ENCODE assay signal across 19 cellular contexts in genomic region chr11:16609769-16610168, GRCh38.
DNase-seq lines count a peak whose midpoint lies in the region; ATAC-seq, FAIRE-seq and TF ChIP-seq lines count a peak whose summit lies in the region.
"Had no signal": no experiment of that assay in that cellular context is flagged by ENCODE, and none has a peak within 500 bp of the region (broad histone marks: within the 10 kb centered on the region; RNA-seq: fewer than 3 reads in every experiment).

No MANE protein-coding gene starts in this region.

- no peaks in the 10 kb centered on the region for H3K36me3 Mint-ChIP-seq in GM23338 (ENCODE audit: low read depth)

- no peak for TF ChIP-seq RAD21 in H1 (IDR thresholded peaks at IDR 0.05 in 1 of 2, conservative IDR thresholded peaks at IDR 0.05 in 1 of 2; ENCODE audit: low read depth in 2 of 2, low read length in 2 of 2)

- no peak overlapping the region for H2BK20ac ChIP-seq in H1 (ENCODE audit: low read length)

- H3K79me2 ChIP-seq in GM23338 (replicated peaks; ENCODE audit: insufficient read depth) = no peaks in the 10 kb centered on the region
- no peaks in the 10 kb centered on the region for H3K79me2 ChIP-seq in H1 (ENCODE audit: control insufficient read depth in 1 of 2, insufficient read depth in 2 of 2, low read length in 2 of 2)

- H3K56ac ChIP-seq in H1 (replicated peaks; ENCODE audit: insufficient read length, low read depth, low read length) = no peak overlapping the region

- H4K20me1 ChIP-seq in GM23338 (replicated peaks; ENCODE audit: insufficient read depth) (peaks cover 31% of the 10 kb centered on the region), H1 (replicated peaks in 1 of 2; ENCODE audit: control insufficient read depth in 1 of 2, insufficient read depth in 2 of 2, low read length in 2 of 2) (peaks cover 19 to 21% of the 10 kb centered on the region in 2 experiments)

- H3F3A ChIP-seq in GM23338 (replicated peaks; ENCODE audit: low read depth) = peaks cover 4% of the 10 kb centered on the region; the same call in 1 of the 2 replicates

- H3K4me3 ChIP-seq in AG04450 (ENCODE audit: low read depth, low read length) (no peak overlapping the region), GM23338 (peak overlapping the region; percentile 51; the same call in 1 of the 2 replicates), H1 (ENCODE audit: extremely low read depth in 1 of 4, insufficient read depth in 2 of 4, low read depth in 3 of 4, low read length in 4 of 4) (no peak overlapping the region), neuronal stem cell (ENCODE audit: low read length in 2 of 2) (no peak overlapping the region), lower lobe of right lung (no peak overlapping the region)

- H3K23ac ChIP-seq in H1 (ENCODE audit: insufficient read length) (no peak overlapping the region), neuronal stem cell (ENCODE audit: low read depth, low read length, poor library complexity) (no peak overlapping the region)

- no peaks in the 10 kb centered on the region for H3K36me3 ChIP-seq in GM23338 (ENCODE audit: insufficient read depth)
- peaks cover 0 to 6% (median 0%) of the 10 kb centered on the region in 4 experiments; a peak in 1 of 8 replicates for H3K36me3 ChIP-seq in H1 (ENCODE audit: control insufficient read depth in 2 of 4, insufficient read depth in 4 of 4, low read length in 3 of 4)
- H3K36me3 ChIP-seq in neuronal stem cell (replicated peaks in 1 of 2; ENCODE audit: control insufficient read depth in 2 of 2, insufficient read depth in 2 of 2, low read length in 2 of 2) = no peaks in the 10 kb centered on the region
- no peaks in the 10 kb centered on the region for H3K36me3 ChIP-seq in lower lobe of right lung

- H4K91ac ChIP-seq in H1 (replicated peaks; ENCODE audit: insufficient read length, low read length) (no peak overlapping the region), neuronal stem cell (ENCODE audit: low read depth, low read length, poor library complexity) (no peak overlapping the region)

- H3K27me3 ChIP-seq in AG04450 (ENCODE audit: control insufficient read depth, insufficient read depth, low read length) = peaks cover 32% of the 10 kb centered on the region
- H3K27me3 ChIP-seq in GM23338 (ENCODE audit: insufficient read depth) = peaks cover 100% of the 10 kb centered on the region
- H3K27me3 ChIP-seq in H1 (replicated peaks in 1 of 4; ENCODE audit: control insufficient read depth in 3 of 4, extremely low read depth in 1 of 4, insufficient read depth in 3 of 4, low read length in 3 of 4) = peaks cover 75 to 100% (median 93%) of the 10 kb centered on the region in 4 experiments
- peaks cover 11 to 56% (median 44%) of the 10 kb centered on the region in 3 experiments for H3K27me3 ChIP-seq in neuronal stem cell (ENCODE audit: control insufficient read depth in 3 of 3, insufficient read depth in 3 of 3, low read depth in 1 of 3, low read length in 3 of 3)
- peaks cover 95% of the 10 kb centered on the region for H3K27me3 ChIP-seq in lower lobe of right lung (ENCODE audit: low read depth)

- CTCF ChIA-PET in AG04450 (lab: Charles Lee) (interaction anchor here (5.9 kb wide), 1 partner anchor 961 kb away, joined by 51 read pairs; no protein-coding TSS in a partner anchor), H1 (lab: Charles Lee; ENCODE audit: partially characterized antibody) (interaction anchor here (1.5 kb wide), 1 partner anchor 669 kb away, joined by 3 read pairs; no protein-coding TSS in a partner anchor)

- no peak for TF ChIP-seq CTCF in AG04450 (IDR thresholded peaks at IDR 0.05; ENCODE audit: low read depth, low read length)
- no peak for TF ChIP-seq CTCF in GM23338 (conservative IDR thresholded peaks at IDR 0.05; ENCODE audit: low read depth in 2 of 2)
- TF ChIP-seq CTCF in H1 (IDR thresholded peaks at IDR 0.05; ENCODE audit: control extremely low read depth in 1 of 3, insufficient read depth in 1 of 3, low read depth in 1 of 3, low read length in 3 of 3) = no peak
- no peak for TF ChIP-seq CTCF in lower lobe of right lung (IDR thresholded peaks at IDR 0.05)

- intact Hi-C loops in lower lobe of right lung (cut with DNase I) = no loop called here

- POLR2A ChIA-PET in AG04450 (lab: Yijun Ruan, JAX) = no interaction called here
- POLR2A ChIA-PET in H1 (lab: Charles Lee; ENCODE audit: partially characterized antibody) = no interaction called here

- peaks cover 19% of the 10 kb centered on the region for H3K27me3 Mint-ChIP-seq in GM23338 (ENCODE audit: insufficient read depth, low read depth, poor library complexity)

- H3K9ac ChIP-seq in H1 (replicated peaks in 1 of 4; ENCODE audit: extremely low read depth in 1 of 4, low read depth in 3 of 4, low read length in 3 of 4) = no peak overlapping the region
- no peak overlapping the region for H3K9ac ChIP-seq in neuronal stem cell (ENCODE audit: low read depth, low read length, poor library complexity)

- no peak for ATAC-seq in GM23338
- ATAC-seq in HG03097 (IDR thresholded peaks at IDR 0.05; ENCODE audit: low FRiP score, unreplicated experiment) = no peak
- no peak for ATAC-seq in lower lobe of right lung
- ATAC-seq in GM18907 (IDR thresholded peaks at IDR 0.05; ENCODE audit: unreplicated experiment) = no peak
- no peak for ATAC-seq in GM18861 (IDR thresholded peaks at IDR 0.05; ENCODE audit: unreplicated experiment)

- no peak overlapping the region for H2BK5ac ChIP-seq in H1 (ENCODE audit: low read depth, low read length)
- no peak overlapping the region for H2BK5ac ChIP-seq in neuronal stem cell (ENCODE audit: low read length)

- peaks cover 13% of the 10 kb centered on the region; the same call in 1 of the 2 replicates for H3K9me3 ChIP-seq in AG04450 (ENCODE audit: control insufficient read depth, insufficient read depth, low read length)
- no peaks in the 10 kb centered on the region for H3K9me3 ChIP-seq in H1 (ENCODE audit: insufficient read depth in 2 of 2, low read depth in 1 of 2, low read length in 1 of 2)
- peaks cover 0 to 9% of the 10 kb centered on the region in 2 donors for H3K9me3 ChIP-seq in neuronal stem cell (replicated peaks in 1 of 2; ENCODE audit: control insufficient read depth in 2 of 2, insufficient read depth in 1 of 2, low read depth in 1 of 2, low read length in 2 of 2)
- no peaks in the 10 kb centered on the region for H3K9me3 ChIP-seq in lower lobe of right lung

- H3K23me2 ChIP-seq in H1 (ENCODE audit: low read depth, low read length) = peaks cover 30% of the 10 kb centered on the region

- H4K8ac ChIP-seq in H1 (ENCODE audit: extremely low read depth, insufficient read depth, low read length) = no peak overlapping the region
- no peak overlapping the region for H4K8ac ChIP-seq in neuronal stem cell (ENCODE audit: low read depth, low read length)

- DNase-seq in AG04450 (ENCODE audit: low read depth, low spot score) (no peak), GM23338 (ENCODE audit: low spot score) (peak; percentile 2), H1 (ENCODE audit: low read depth in 1 of 2, low spot score in 2 of 2) (no peak), neuronal stem cell (ENCODE audit: low spot score) (no peak), lower lobe of right lung (no peak)
- DNase-seq: ACHN; C1 segment of cervical spinal cord; Calu3; CD4-positive, alpha-beta T cell; DND-41; GF-D8; IMR-90; KBM-7 had no signal

- H3K4me1 ChIP-seq in GM23338 (ENCODE audit: insufficient read depth) (peaks cover 36% of the 10 kb centered on the region), H1 (replicated peaks in 1 of 4; ENCODE audit: control insufficient read depth in 3 of 4, insufficient read depth in 4 of 4, low read length in 3 of 4) (peaks cover 0 to 34% (median 7%) of the 10 kb centered on the region in 4 experiments; a peak in 5 of 7 replicates), neuronal stem cell (ENCODE audit: control insufficient read depth in 2 of 2, insufficient read depth in 1 of 2, low read depth in 1 of 2, low read length in 2 of 2) (peaks cover 8 to 14% of the 10 kb centered on the region in 2 donors), lower lobe of right lung (peaks cover 56% of the 10 kb centered on the region)

- no peak for TF ChIP-seq EP300 in H1 (IDR thresholded peaks at IDR 0.05; ENCODE audit: borderline replicate concordance in 1 of 2, low read depth in 2 of 2, low read length in 2 of 2)

- TF ChIP-seq POLR2A in H1 (IDR thresholded peaks at IDR 0.05; ENCODE audit: control extremely low read depth in 1 of 2, low read depth in 2 of 2, low read length in 2 of 2) = no peak

- H3K79me1 ChIP-seq in H1 (ENCODE audit: low read depth, low read length) (no peaks in the 10 kb centered on the region), neuronal stem cell (ENCODE audit: low read depth, low read length) (peaks cover 2% of the 10 kb centered on the region)

- H3K4ac ChIP-seq in H1 (replicated peaks; ENCODE audit: insufficient read length, low read depth, low read length) (no peak overlapping the region), neuronal stem cell (ENCODE audit: low read length) (no peak overlapping the region)

- no peaks in the 10 kb centered on the region for H3K9me2 ChIP-seq in GM23338 (ENCODE audit: insufficient read depth)

- peak overlapping the region; percentile 55; the same call in 1 of the 3 replicates for H3K4me3 Mint-ChIP-seq in GM23338
- H3K4me3 Mint-ChIP-seq: B cell; CD4-positive, alpha-beta T cell had no signal

- H3K18ac ChIP-seq in H1 (ENCODE audit: extremely low read depth, low read length) (no peak overlapping the region), neuronal stem cell (ENCODE audit: low read length) (no peak overlapping the region)

- FAIRE-seq in H1 (lab: Jason Lieb, UNC) = no peak
- FAIRE-seq: GM18507, H54 had no signal

- no peaks in the 10 kb centered on the region; the same call in 2 of the 3 replicates for H3K9me3 Mint-ChIP-seq in GM23338
- H3K9me3 Mint-ChIP-seq: CD4-positive, alpha-beta T cell had no signal

- H2BK120ac ChIP-seq in H1 (replicated peaks; ENCODE audit: low read depth, low read length) = no peak overlapping the region
- no peak overlapping the region for H2BK120ac ChIP-seq in neuronal stem cell (ENCODE audit: low read depth, low read length)

- H2AK5ac ChIP-seq in H1 (ENCODE audit: low read depth, low read length) (no peak overlapping the region), neuronal stem cell (ENCODE audit: low read depth, low read length) (peak overlapping the region; percentile 0)

- H3K27ac ChIP-seq in AG04450 (ENCODE audit: low read depth, low read length) = peak overlapping the region; percentile 11
- H3K27ac ChIP-seq in GM23338 (ENCODE audit: low read depth) = no peak overlapping the region
- no peak overlapping the region for H3K27ac ChIP-seq in H1 (ENCODE audit: low read depth, low read length)
- H3K27ac ChIP-seq in neuronal stem cell (replicated peaks; ENCODE audit: low read length) = no peak overlapping the region
- no peak overlapping the region for H3K27ac ChIP-seq in lower lobe of right lung

- no peak overlapping the region for H3K27ac Mint-ChIP-seq in GM23338
- H3K27ac Mint-ChIP-seq: B cell; CD4-positive, alpha-beta T cell had no signal

- peaks cover 38% of the 10 kb centered on the region for H3K4me1 Mint-ChIP-seq in GM23338

- H3K4me2 ChIP-seq in GM23338 (peak overlapping the region; percentile 76; the same call in 1 of the 2 replicates), H1 (ENCODE audit: insufficient read depth in 1 of 2, low read depth in 2 of 2, low read length in 2 of 2) (peak overlapping the region; percentile 44 to 55; a peak in 1 of 4 replicates), neuronal stem cell (ENCODE audit: insufficient read depth, low read length, poor library complexity, severe bottlenecking) (no peak overlapping the region)

- H2BK12ac ChIP-seq in H1 (ENCODE audit: low read depth, low read length) (no peak overlapping the region), neuronal stem cell (ENCODE audit: low read length) (no peak overlapping the region)

- H3K14ac ChIP-seq in H1 (ENCODE audit: insufficient read length) (no peak overlapping the region), neuronal stem cell (ENCODE audit: low read length) (no peak overlapping the region)

- H4K5ac ChIP-seq in H1 (ENCODE audit: insufficient read length, low read depth, low read length) = no peak overlapping the region

- H2BK15ac ChIP-seq in H1 (ENCODE audit: low read length) (no peak overlapping the region), neuronal stem cell (ENCODE audit: low read length) (peak overlapping the region; percentile 11)

- no peak overlapping the region; the same call in 1 of the 2 replicates for H2AFZ ChIP-seq in GM23338
- no peak overlapping the region for H2AFZ ChIP-seq in H1 (ENCODE audit: low read length)
- H2AFZ ChIP-seq in neuronal stem cell (ENCODE audit: low read length) = no peak overlapping the region

- 33% methylated on average over 3 of the region's 3 CpGs; no CpG with 5 or more reads in 1 of the 2 experiments for WGBS in H1 (ENCODE audit: extremely low coverage in 1 of 2, insufficient coverage in 1 of 2, insufficient read length in 1 of 2, insufficient replicate concordance in 2 of 2, low coverage in 1 of 2, low lambda C conversion rate in 2 of 2, missing lambda C conversion rate in 1 of 2), 2 experiments
- no CpG with 5 or more reads among the region's 3 CpGs for WGBS in neuronal stem cell (ENCODE audit: extremely low coverage in 2 of 2, insufficient read length in 2 of 2, insufficient replicate concordance in 1 of 2), 2 donors
